15 cellular contexts compared by ENCODE assay signal in genomic region chr4:186881521-186882220, GRCh38.
DNase-seq lines count a peak whose midpoint lies in the region; ATAC-seq, FAIRE-seq and TF ChIP-seq lines count a peak whose summit lies in the region.
"Had no signal": no experiment of that assay in that cellular context is flagged by ENCODE, and none has a peak within 500 bp of the region (broad histone marks: within the 10 kb centered on the region; RNA-seq: fewer than 3 reads in every experiment).

No MANE protein-coding gene starts in this region.

- no peak overlapping the region for H3K4me2 ChIP-seq in HepG2 (ENCODE audit: low read depth, low read length)

- H3K9me3 ChIP-seq in HepG2 (ENCODE audit: low read length) (no peaks in the 10 kb centered on the region), right lobe of liver (no peaks in the 10 kb centered on the region)
- H3K9me3 ChIP-seq: ascending aorta had no signal

- no peak for TF ChIP-seq RAD21 in HepG2 (CRISPR knock-in tag; IDR thresholded peaks at IDR 0.05)

- in situ Hi-C loops in HepG2 (cut with HindIII; ENCODE audit: extremely low pct_ligation_motif_present, low pct_unique_long_range_greater_than_20kb): no loop called here

- no peak overlapping the region for H3K27ac Mint-ChIP-seq in progenitor cell of endocrine pancreas
- H3K27ac Mint-ChIP-seq: type B pancreatic cell had no signal

- H3K9ac ChIP-seq in HepG2 (ENCODE audit: insufficient read depth, low read depth, low read length): no peak overlapping the region

- no peak overlapping the region for H3K4me3 ChIP-seq in HepG2 (replicated peaks in 1 of 3; ENCODE audit: insufficient read depth in 1 of 3, low read depth in 2 of 3, low read length in 3 of 3)
- H3K4me3 ChIP-seq in right lobe of liver: no peak overlapping the region
- H3K4me3 ChIP-seq: ascending aorta, skin epidermis had no signal

- CTCF ChIA-PET in HepG2 (lab: Yijun Ruan, JAX; ENCODE audit: low intra/inter-chr PET ratio, low total read pairs): no interaction called here
- CTCF ChIA-PET in RWPE1 (lab: Yijun Ruan, JAX): interaction anchor here (0.6 to 0.7 kb wide), 3 partner anchors 353 to 709 kb away, joined by 3 read pairs; no protein-coding TSS in a partner anchor

- no peak for TF ChIP-seq POLR2A in HepG2 (IDR thresholded peaks at IDR 0.05; ENCODE audit: insufficient read depth in 1 of 2, low read depth in 2 of 2, low read length in 2 of 2)
- TF ChIP-seq POLR2A in right lobe of liver (IDR thresholded peaks at IDR 0.05): no peak

- TF ChIP-seq EP300 in HepG2 (IDR thresholded peaks at IDR 0.05; ENCODE audit: low read depth in 2 of 2, low read length in 2 of 2): no peak
- TF ChIP-seq EP300 in HepG2 (CRISPR knock-in tag; IDR thresholded peaks at IDR 0.05; ENCODE audit: borderline replicate concordance): no peak

- no peak overlapping the region for H3K4me3 Mint-ChIP-seq in progenitor cell of endocrine pancreas (ENCODE audit: low read depth)
- H3K4me3 Mint-ChIP-seq: naive B cell, type B pancreatic cell had no signal

- no peak overlapping the region for H2AFZ ChIP-seq in HepG2 (ENCODE audit: low read length)

- POLR2A ChIA-PET in HepG2 (lab: Yijun Ruan, JAX): interaction anchor here (0.7 kb wide), 1 partner anchor 296 kb away, joined by 3 read pairs; no protein-coding TSS in a partner anchor
- POLR2A ChIA-PET in RWPE1 (lab: Yijun Ruan, JAX; ENCODE audit: low non-redundant PET): no interaction called here

- H3K36me3 ChIP-seq in HepG2 (replicated peaks in 1 of 2; ENCODE audit: control insufficient read depth in 1 of 2, insufficient read depth in 2 of 2, low read length in 2 of 2): no peaks in the 10 kb centered on the region
- no peaks in the 10 kb centered on the region for H3K36me3 ChIP-seq in right lobe of liver
- H3K36me3 ChIP-seq: ascending aorta had no signal

- BruUV-seq in HepG2 (replicated peaks; lab: Mats Ljungman, UMichigan): no TSS peak

- TF ChIP-seq CTCF in HepG2 (CRISPR knock-in tag; IDR thresholded peaks at IDR 0.05) (no peak), right lobe of liver (IDR thresholded peaks at IDR 0.05) (no peak), RWPE1 (conservative IDR thresholded peaks at IDR 0.05; ENCODE audit: low read depth) (no peak), foreskin keratinocyte (conservative IDR thresholded peaks at IDR 0.05) (no peak), progenitor cell of endocrine pancreas (IDR thresholded peaks at IDR 0.05; ENCODE audit: unreplicated experiment) (no peak)

- H3K27ac ChIP-seq in HepG2 (ENCODE audit: extremely low read length, insufficient read depth, low read length) (no peak overlapping the region), right lobe of liver (no peak overlapping the region), RWPE1 (no peak overlapping the region), foreskin keratinocyte (no peak overlapping the region)
- H3K27ac ChIP-seq: ascending aorta had no signal

- H3K4me1 ChIP-seq in HepG2 (ENCODE audit: insufficient read depth, low read length) (peaks cover 11% of the 10 kb centered on the region), right lobe of liver (no peaks in the 10 kb centered on the region), foreskin keratinocyte (peaks cover 25% of the 10 kb centered on the region)
- H3K4me1 ChIP-seq: ascending aorta had no signal

- H3K4me1 Mint-ChIP-seq in progenitor cell of endocrine pancreas (ENCODE audit: low read depth): peaks cover 4% of the 10 kb centered on the region
- H3K4me1 Mint-ChIP-seq: naive B cell had no signal

- no peaks in the 10 kb centered on the region for H3K79me2 ChIP-seq in HepG2 (ENCODE audit: insufficient read depth, low read length)

- no peaks in the 10 kb centered on the region for H3K27me3 Mint-ChIP-seq in progenitor cell of endocrine pancreas
- H3K27me3 Mint-ChIP-seq: type B pancreatic cell had no signal

- intact Hi-C loops in HepG2 (cut with micrococcal nuclease; ENCODE audit: unreplicated experiment) (no loop called here), right lobe of liver (cut with DNase I) (no loop called here)

- FAIRE-seq in HepG2 (lab: Jason Lieb, UNC): peak; percentile 4

- no peaks in the 10 kb centered on the region for H4K20me1 ChIP-seq in HepG2 (ENCODE audit: insufficient read depth, low read length)

- ATAC-seq in HepG2: no peak
- no peak for ATAC-seq in right lobe of liver
- ATAC-seq in foreskin keratinocyte: peak; percentile 97
- no peak for ATAC-seq in HG03045 (IDR thresholded peaks at IDR 0.05; ENCODE audit: unreplicated experiment)
- ATAC-seq: activated CD4-positive, CD25-positive, alpha-beta regulatory T cell treated with anti-CD3 and anti-CD28 coated beads, Interleukin-2, amount 50 U/mL, for 24 hours had no signal

- no peaks in the 10 kb centered on the region for H3K36me3 Mint-ChIP-seq in progenitor cell of endocrine pancreas (ENCODE audit: insufficient read depth)
- H3K36me3 Mint-ChIP-seq: naive B cell, type B pancreatic cell had no signal

- H3K27me3 ChIP-seq in HepG2 (ENCODE audit: control insufficient read depth in 1 of 2, insufficient read depth in 2 of 2, low read length in 2 of 2) (peaks cover 0 to 2% of the 10 kb centered on the region in 2 experiments; a peak in 2 of 5 replicates), right lobe of liver (no peaks in the 10 kb centered on the region), foreskin keratinocyte (no peaks in the 10 kb centered on the region)
- H3K27me3 ChIP-seq: ascending aorta had no signal

- H3K9me3 Mint-ChIP-seq in progenitor cell of endocrine pancreas (ENCODE audit: low read depth): no peaks in the 10 kb centered on the region
- H3K9me3 Mint-ChIP-seq: type B pancreatic cell had no signal

- 13% methylated on average over 3 of the region's 3 CpGs for WGBS in HepG2 (ENCODE audit: low lambda C conversion rate)
- WGBS in right lobe of liver (ENCODE audit: insufficient coverage, low coverage, low lambda C conversion rate, missing lambda C conversion rate): 68% methylated on average over 3 of the region's 3 CpGs

- DNase-seq in HepG2 (ENCODE audit: low spot score): no peak
- no peak for DNase-seq in right lobe of liver
- DNase-seq in RWPE1 (ENCODE audit: low spot score): peak; percentile 41
- DNase-seq in foreskin keratinocyte: peak; percentile 67 to 82
- DNase-seq in progenitor cell of endocrine pancreas (ENCODE audit: low spot score, unreplicated experiment): no peak
- no peak for DNase-seq in cortex of kidney (lab: John Stamatoyannopoulos, UW)
- DNase-seq in NCI-H345 (lab: John Stamatoyannopoulos, UW): no peak
- DNase-seq: activated T-cell treated with anti-CD3 and anti-CD28 coated beads, Interleukin-2, amount 50 U/mL, for 48 hours; naive B cell; NCI-H82 had no signal

TF ChIP-seq in HepG2, 621 proteins besides CTCF, POLR2A, EP300 and RAD21:
- TF ChIP-seq ZNF576 (CRISPR knock-in tag; IDR thresholded peaks at IDR 0.05) (no peak), PHB2 (IDR thresholded peaks at IDR 0.05; ENCODE audit: partially characterized antibody) (no peak), ZNF292 (CRISPR knock-in tag; IDR thresholded peaks at IDR 0.05; ENCODE audit: borderline replicate concordance, low read depth) (no peak), ZNF563 (CRISPR knock-in tag; IDR thresholded peaks at IDR 0.05) (no peak), DR1 (CRISPR knock-in tag; IDR thresholded peaks at IDR 0.05) (no peak), ARNT2 (CRISPR knock-in tag; IDR thresholded peaks at IDR 0.05; ENCODE audit: low read depth) (no peak), MAFK (conservative IDR thresholded peaks at IDR 0.05 in 1 of 2, IDR thresholded peaks at IDR 0.05 in 1 of 2; ENCODE audit: low read length in 2 of 2) (no peak), FOXM1 (CRISPR knock-in tag; IDR thresholded peaks at IDR 0.05) (no peak), BORCS8-MEF2B (CRISPR knock-in tag; IDR thresholded peaks at IDR 0.05) (no peak), NFIC (IDR thresholded peaks at IDR 0.05; ENCODE audit: low read length) (no peak), MTA1 (CRISPR knock-in tag; IDR thresholded peaks at IDR 0.05; ENCODE audit: borderline replicate concordance) (no peak), SOX5 (CRISPR knock-in tag; IDR thresholded peaks at IDR 0.05; ENCODE audit: borderline replicate concordance) (no peak), ZNF224 (CRISPR knock-in tag; IDR thresholded peaks at IDR 0.05) (no peak), ZNF570 (CRISPR knock-in tag; IDR thresholded peaks at IDR 0.05; ENCODE audit: borderline replicate concordance) (no peak), ZNF225 (CRISPR knock-in tag; IDR thresholded peaks at IDR 0.05) (no peak)
- TF ChIP-seq, protein P1, sequence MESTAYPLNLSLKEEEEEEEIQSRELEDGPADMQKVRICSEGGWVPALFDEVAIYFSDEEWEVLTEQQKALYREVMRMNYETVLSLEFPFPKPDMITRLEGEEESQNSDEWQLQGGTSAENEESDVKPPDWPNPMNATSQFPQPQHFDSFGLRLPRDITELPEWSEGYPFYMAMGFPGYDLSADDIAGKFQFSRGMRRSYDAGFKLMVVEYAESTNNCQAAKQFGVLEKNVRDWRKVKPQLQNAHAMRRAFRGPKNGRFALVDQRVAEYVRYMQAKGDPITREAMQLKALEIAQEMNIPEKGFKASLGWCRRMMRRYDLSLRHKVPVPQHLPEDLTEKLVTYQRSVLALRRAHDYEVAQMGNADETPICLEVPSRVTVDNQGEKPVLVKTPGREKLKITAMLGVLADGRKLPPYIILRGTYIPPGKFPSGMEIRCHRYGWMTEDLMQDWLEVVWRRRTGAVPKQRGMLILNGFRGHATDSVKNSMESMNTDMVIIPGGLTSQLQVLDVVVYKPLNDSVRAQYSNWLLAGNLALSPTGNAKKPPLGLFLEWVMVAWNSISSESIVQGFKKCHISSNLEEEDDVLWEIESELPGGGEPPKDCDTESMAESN (CRISPR knock-in tag; conservative IDR thresholded peaks at IDR 0.05): no peak

Comparison
In these comparisons a context has a peak if more than half of its experiments do, and no peak if none do; other contexts are left out.
1. DNase-seq: peak in RWPE1 (single experiment) and foreskin keratinocyte (2 of 2); none in HepG2 (single experiment), right lobe of liver (0 of 3), progenitor cell of endocrine pancreas (single experiment), cortex of kidney (single experiment) and NCI-H345 (single experiment).